Comparison of ENCODE assay signal across 2 cellular contexts in the genomic region with DNA sequence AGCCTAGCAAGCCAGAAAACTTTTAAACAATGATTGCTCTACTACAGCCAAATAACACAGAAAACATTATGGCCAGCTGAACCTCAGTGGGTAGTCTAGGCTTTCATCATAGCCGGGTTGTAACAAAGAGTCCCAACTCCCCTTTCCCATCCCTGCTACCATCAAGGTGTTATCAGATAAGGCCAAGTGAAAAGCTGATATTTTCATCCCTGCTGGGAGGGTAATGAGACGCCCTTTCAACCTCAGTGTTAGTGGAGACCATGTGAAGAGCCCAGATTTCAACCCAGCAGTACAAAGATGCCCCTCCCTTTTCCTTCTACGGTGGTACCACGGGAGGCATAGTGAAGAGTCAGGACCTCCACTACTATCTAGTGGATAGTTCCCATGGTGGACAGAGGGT.
TF ChIP-seq lines count a peak whose summit lies in the region.

No MANE protein-coding gene starts in this region.

TF ChIP-seq in H1, 55 proteins besides CTCF, POLR2A, EP300 and RAD21:
- TF ChIP-seq EZH2 (IDR thresholded peaks at IDR 0.05; ENCODE audit: low read depth, low read length, severe bottlenecking) = no peak
- TF ChIP-seq SIRT6 (IDR thresholded peaks at IDR 0.05; ENCODE audit: low read length) = no peak
- TF ChIP-seq SUZ12 (IDR thresholded peaks at IDR 0.05; ENCODE audit: low read length) = no peak
- TF ChIP-seq KDM5A (IDR thresholded peaks at IDR 0.05; ENCODE audit: low read length) = no peak
- no peak for TF ChIP-seq TAF1 (IDR thresholded peaks at IDR 0.05; ENCODE audit: low read depth, low read length)
- TF ChIP-seq CREB1 (IDR thresholded peaks at IDR 0.05) = no peak
- no peak for TF ChIP-seq RFX5 (IDR thresholded peaks at IDR 0.05; ENCODE audit: borderline replicate concordance, low read depth, low read length)
- no peak for TF ChIP-seq EGR1 (IDR thresholded peaks at IDR 0.05; ENCODE audit: borderline replicate concordance, low read depth, low read length)
- no peak for TF ChIP-seq BACH1 (IDR thresholded peaks at IDR 0.05; ENCODE audit: low read length)
- TF ChIP-seq TEAD4 (IDR thresholded peaks at IDR 0.05; ENCODE audit: low read depth, low read length) = no peak
- no peak for TF ChIP-seq POLR2AphosphoS5 (IDR thresholded peaks at IDR 0.05; ENCODE audit: low read depth, low read length)
TF ChIP-seq in H1: peak in this region for 0.

TF ChIP-seq in WTC11, 78 proteins besides CTCF, POLR2A, EP300 and RAD21:
- TF ChIP-seq, protein P1, sequence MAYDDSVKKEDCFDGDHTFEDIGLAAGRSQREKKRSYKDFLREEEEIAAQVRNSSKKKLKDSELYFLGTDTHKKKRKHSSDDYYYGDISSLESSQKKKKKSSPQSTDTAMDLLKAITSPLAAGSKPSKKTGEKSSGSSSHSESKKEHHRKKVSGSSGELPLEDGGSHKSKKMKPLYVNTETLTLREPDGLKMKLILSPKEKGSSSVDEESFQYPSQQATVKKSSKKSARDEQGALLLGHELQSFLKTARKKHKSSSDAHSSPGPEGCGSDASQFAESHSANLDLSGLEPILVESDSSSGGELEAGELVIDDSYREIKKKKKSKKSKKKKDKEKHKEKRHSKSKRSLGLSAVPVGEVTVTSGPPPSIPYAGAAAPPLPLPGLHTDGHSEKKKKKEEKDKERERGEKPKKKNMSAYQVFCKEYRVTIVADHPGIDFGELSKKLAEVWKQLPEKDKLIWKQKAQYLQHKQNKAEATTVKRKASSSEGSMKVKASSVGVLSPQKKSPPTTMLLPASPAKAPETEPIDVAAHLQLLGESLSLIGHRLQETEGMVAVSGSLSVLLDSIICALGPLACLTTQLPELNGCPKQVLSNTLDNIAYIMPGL (CRISPR knock-in tag; IDR thresholded peaks at IDR 0.05) = no peak
- TF ChIP-seq USF2 (CRISPR knock-in tag; IDR thresholded peaks at IDR 0.05) = no peak
- no peak for TF ChIP-seq CREM (CRISPR knock-in tag; IDR thresholded peaks at IDR 0.05)
- no peak for TF ChIP-seq ZNF423 (CRISPR knock-in tag; IDR thresholded peaks at IDR 0.05)
- TF ChIP-seq TEAD4 (CRISPR knock-in tag; IDR thresholded peaks at IDR 0.05) = no peak
- TF ChIP-seq IRF2 (CRISPR knock-in tag; IDR thresholded peaks at IDR 0.05; ENCODE audit: borderline replicate concordance, low read depth) = no peak
- TF ChIP-seq, protein P2, sequence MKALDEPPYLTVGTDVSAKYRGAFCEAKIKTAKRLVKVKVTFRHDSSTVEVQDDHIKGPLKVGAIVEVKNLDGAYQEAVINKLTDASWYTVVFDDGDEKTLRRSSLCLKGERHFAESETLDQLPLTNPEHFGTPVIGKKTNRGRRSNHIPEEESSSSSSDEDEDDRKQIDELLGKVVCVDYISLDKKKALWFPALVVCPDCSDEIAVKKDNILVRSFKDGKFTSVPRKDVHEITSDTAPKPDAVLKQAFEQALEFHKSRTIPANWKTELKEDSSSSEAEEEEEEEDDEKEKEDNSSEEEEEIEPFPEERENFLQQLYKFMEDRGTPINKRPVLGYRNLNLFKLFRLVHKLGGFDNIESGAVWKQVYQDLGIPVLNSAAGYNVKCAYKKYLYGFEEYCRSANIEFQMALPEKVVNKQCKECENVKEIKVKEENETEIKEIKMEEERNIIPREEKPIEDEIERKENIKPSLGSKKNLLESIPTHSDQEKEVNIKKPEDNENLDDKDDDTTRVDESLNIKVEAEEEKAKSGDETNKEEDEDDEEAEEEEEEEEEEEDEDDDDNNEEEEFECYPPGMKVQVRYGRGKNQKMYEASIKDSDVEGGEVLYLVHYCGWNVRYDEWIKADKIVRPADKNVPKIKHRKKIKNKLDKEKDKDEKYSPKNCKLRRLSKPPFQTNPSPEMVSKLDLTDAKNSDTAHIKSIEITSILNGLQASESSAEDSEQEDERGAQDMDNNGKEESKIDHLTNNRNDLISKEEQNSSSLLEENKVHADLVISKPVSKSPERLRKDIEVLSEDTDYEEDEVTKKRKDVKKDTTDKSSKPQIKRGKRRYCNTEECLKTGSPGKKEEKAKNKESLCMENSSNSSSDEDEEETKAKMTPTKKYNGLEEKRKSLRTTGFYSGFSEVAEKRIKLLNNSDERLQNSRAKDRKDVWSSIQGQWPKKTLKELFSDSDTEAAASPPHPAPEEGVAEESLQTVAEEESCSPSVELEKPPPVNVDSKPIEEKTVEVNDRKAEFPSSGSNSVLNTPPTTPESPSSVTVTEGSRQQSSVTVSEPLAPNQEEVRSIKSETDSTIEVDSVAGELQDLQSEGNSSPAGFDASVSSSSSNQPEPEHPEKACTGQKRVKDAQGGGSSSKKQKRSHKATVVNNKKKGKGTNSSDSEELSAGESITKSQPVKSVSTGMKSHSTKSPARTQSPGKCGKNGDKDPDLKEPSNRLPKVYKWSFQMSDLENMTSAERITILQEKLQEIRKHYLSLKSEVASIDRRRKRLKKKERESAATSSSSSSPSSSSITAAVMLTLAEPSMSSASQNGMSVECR (CRISPR knock-in tag; IDR thresholded peaks at IDR 0.05; ENCODE audit: borderline replicate concordance) = no peak
- no peak for TF ChIP-seq FOXP4 (CRISPR knock-in tag; IDR thresholded peaks at IDR 0.05)
- TF ChIP-seq, protein P3, sequence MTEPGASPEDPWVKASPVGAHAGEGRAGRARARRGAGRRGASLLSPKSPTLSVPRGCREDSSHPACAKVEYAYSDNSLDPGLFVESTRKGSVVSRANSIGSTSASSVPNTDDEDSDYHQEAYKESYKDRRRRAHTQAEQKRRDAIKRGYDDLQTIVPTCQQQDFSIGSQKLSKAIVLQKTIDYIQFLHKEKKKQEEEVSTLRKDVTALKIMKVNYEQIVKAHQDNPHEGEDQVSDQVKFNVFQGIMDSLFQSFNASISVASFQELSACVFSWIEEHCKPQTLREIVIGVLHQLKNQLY (CRISPR knock-in tag; IDR thresholded peaks at IDR 0.05) = no peak
- no peak for TF ChIP-seq TCF7 (CRISPR knock-in tag; IDR thresholded peaks at IDR 0.05; ENCODE audit: low read depth)
- no peak for TF ChIP-seq ELF4 (CRISPR knock-in tag; IDR thresholded peaks at IDR 0.05; ENCODE audit: low read depth)
- no peak for TF ChIP-seq FOXP1 (CRISPR knock-in tag; IDR thresholded peaks at IDR 0.05; ENCODE audit: borderline replicate concordance)
- no peak for TF ChIP-seq NR1H2 (CRISPR knock-in tag; IDR thresholded peaks at IDR 0.05)
- no peak for TF ChIP-seq ZNF219 (CRISPR knock-in tag; IDR thresholded peaks at IDR 0.05; ENCODE audit: borderline replicate concordance)
